ENCODE assay signal across 16 cellular contexts in genomic region chr7:136709876-136710275, GRCh38.
DNase-seq lines count a peak whose midpoint lies in the region; ATAC-seq and TF ChIP-seq lines count a peak whose summit lies in the region.
"Had no signal": no experiment of that assay in that cellular context is flagged by ENCODE, and none has a peak within 500 bp of the region (broad histone marks: within the 10 kb centered on the region; RNA-seq: fewer than 3 reads in every experiment).

No MANE protein-coding gene starts in this region.

- intact Hi-C loops in left cardiac atrium (cut with DNase I): no loop called here

- TF ChIP-seq CTCF in cardiac muscle cell (IDR thresholded peaks at IDR 0.05; ENCODE audit: low read depth, low read length) (no peak), progenitor cell of endocrine pancreas (IDR thresholded peaks at IDR 0.05; ENCODE audit: unreplicated experiment) (no peak), brain microvascular endothelial cell (IDR thresholded peaks at IDR 0.05; ENCODE audit: low read depth, low read length, missing control alignments) (no peak), foreskin keratinocyte (conservative IDR thresholded peaks at IDR 0.05) (no peak)

- H3K23ac ChIP-seq in mesendoderm (ENCODE audit: low read length): no peak overlapping the region

- H3K4me3 ChIP-seq in cardiac muscle cell (no peak overlapping the region), mesendoderm (ENCODE audit: low read length) (no peak overlapping the region), brain microvascular endothelial cell (ENCODE audit: low read depth, low read length) (no peak overlapping the region)
- H3K4me3 ChIP-seq: BLaER1 treated with 17β-estradiol and CSF1 and Interleukin-3, amounts not matched to agents 10 nM and 100 nM had no signal

- H3K4me1 ChIP-seq in cardiac muscle cell (ENCODE audit: low read depth): peaks cover 37% of the 10 kb centered on the region
- H3K4me1 ChIP-seq in mesendoderm (ENCODE audit: control insufficient read depth, low read depth, low read length): no peaks in the 10 kb centered on the region
- H3K4me1 ChIP-seq in foreskin keratinocyte: no peaks in the 10 kb centered on the region
- H3K4me1 ChIP-seq: BLaER1 treated with 17β-estradiol and CSF1 and Interleukin-3, amounts not matched to agents 10 nM and 100 nM had no signal

- H4K8ac ChIP-seq in mesendoderm (ENCODE audit: low read depth, low read length): no peak overlapping the region

- H3K9me3 ChIP-seq in cardiac muscle cell (ENCODE audit: low read depth): no peaks in the 10 kb centered on the region
- H3K9me3 ChIP-seq: BLaER1 treated with 17β-estradiol and CSF1 and Interleukin-3, amounts not matched to agents 10 nM and 100 nM had no signal

- H3K27ac Mint-ChIP-seq in progenitor cell of endocrine pancreas: peak overlapping the region; percentile 57
- H3K27ac Mint-ChIP-seq: CD4-positive, CD25-positive, alpha-beta regulatory T cell; HFFc6; IgD-negative memory B cell had no signal

- no peaks in the 10 kb centered on the region for H3K27me3 Mint-ChIP-seq in progenitor cell of endocrine pancreas
- H3K27me3 Mint-ChIP-seq: CD4-positive, CD25-positive, alpha-beta regulatory T cell; IgD-negative memory B cell had no signal

- H3K27ac ChIP-seq in cardiac muscle cell (peak overlapping the region; percentile 89), mesendoderm (ENCODE audit: low read depth, low read length) (no peak overlapping the region), brain microvascular endothelial cell (no peak overlapping the region), foreskin keratinocyte (no peak overlapping the region)
- H3K27ac ChIP-seq: 22Rv1; BLaER1 treated with 17β-estradiol and CSF1 and Interleukin-3, amounts not matched to agents 10 nM and 100 nM had no signal

- no peak overlapping the region for H3K9ac ChIP-seq in mesendoderm (ENCODE audit: low read length)
- H3K9ac ChIP-seq: BLaER1 treated with 17β-estradiol and CSF1 and Interleukin-3, amounts not matched to agents 10 nM and 100 nM had no signal

- no peak overlapping the region for H2BK5ac ChIP-seq in mesendoderm (ENCODE audit: low read length)

- no peaks in the 10 kb centered on the region for H3K79me2 ChIP-seq in mesendoderm (ENCODE audit: control insufficient read depth, insufficient read depth, low read length)

- H3K4me3 Mint-ChIP-seq in progenitor cell of endocrine pancreas (ENCODE audit: low read depth): peak overlapping the region; percentile 17
- H3K4me3 Mint-ChIP-seq: CD4-positive, CD25-positive, alpha-beta regulatory T cell; HFFc6; IgD-negative memory B cell had no signal

- H2AK5ac ChIP-seq in mesendoderm (ENCODE audit: low read length): no peak overlapping the region

- DNase-seq in cardiac muscle cell (ENCODE audit: low read depth in 1 of 2, low spot score in 1 of 2) (peak in 1 of 2 donors; percentile 72), left cardiac atrium (no peak), mesendoderm (peak; percentile 74), progenitor cell of endocrine pancreas (ENCODE audit: low spot score, unreplicated experiment) (no peak), brain microvascular endothelial cell (no peak), foreskin keratinocyte (no peak)
- DNase-seq: AML-193; CD4-positive, CD25-positive, alpha-beta regulatory T cell; DMS53; GF-D8; HCEC 1CT; HFFc6 had no signal

- ATAC-seq in left cardiac atrium (no peak), foreskin keratinocyte (no peak), GM18907 (IDR thresholded peaks at IDR 0.05; ENCODE audit: unreplicated experiment) (no peak)

- no peak overlapping the region for H3K4me2 ChIP-seq in mesendoderm (ENCODE audit: low read length)
- H3K4me2 ChIP-seq: BLaER1 treated with 17β-estradiol and CSF1 and Interleukin-3, amounts not matched to agents 10 nM and 100 nM had no signal

- H3K36me3 ChIP-seq in cardiac muscle cell (no peaks in the 10 kb centered on the region), mesendoderm (ENCODE audit: control insufficient read depth, insufficient read depth, low read length) (no peaks in the 10 kb centered on the region), brain microvascular endothelial cell (replicated peaks) (no peaks in the 10 kb centered on the region)
- H3K36me3 ChIP-seq: BLaER1 treated with 17β-estradiol and CSF1 and Interleukin-3, amounts not matched to agents 10 nM and 100 nM had no signal

- H3K4me1 Mint-ChIP-seq in progenitor cell of endocrine pancreas (ENCODE audit: low read depth): peaks cover 21% of the 10 kb centered on the region
- H3K4me1 Mint-ChIP-seq: CD4-positive, CD25-positive, alpha-beta regulatory T cell had no signal

- H3K9me3 Mint-ChIP-seq in progenitor cell of endocrine pancreas (ENCODE audit: low read depth): peaks cover 4% of the 10 kb centered on the region
- H3K9me3 Mint-ChIP-seq: HFFc6 had no signal

- no peaks in the 10 kb centered on the region for H3K27me3 ChIP-seq in cardiac muscle cell
- no peaks in the 10 kb centered on the region for H3K27me3 ChIP-seq in mesendoderm (ENCODE audit: insufficient read depth, low read length, poor library complexity)
- no peaks in the 10 kb centered on the region for H3K27me3 ChIP-seq in brain microvascular endothelial cell (replicated peaks)
- H3K27me3 ChIP-seq in foreskin keratinocyte: no peaks in the 10 kb centered on the region
- H3K27me3 ChIP-seq: BLaER1 treated with 17β-estradiol and CSF1 and Interleukin-3, amounts not matched to agents 10 nM and 100 nM had no signal

- no peak overlapping the region for H2BK120ac ChIP-seq in mesendoderm (ENCODE audit: low read depth, low read length)

- no peaks in the 10 kb centered on the region for H3K36me3 Mint-ChIP-seq in progenitor cell of endocrine pancreas (ENCODE audit: insufficient read depth)
- H3K36me3 Mint-ChIP-seq: CD4-positive, CD25-positive, alpha-beta regulatory T cell had no signal

- H4K5ac ChIP-seq in mesendoderm (ENCODE audit: low read length): no peak overlapping the region

- H3K79me1 ChIP-seq in mesendoderm (ENCODE audit: low read length): no peaks in the 10 kb centered on the region

- H3K18ac ChIP-seq in mesendoderm (ENCODE audit: low read length): no peak overlapping the region

- H3K56ac ChIP-seq in mesendoderm (ENCODE audit: low read length): no peak overlapping the region

- in situ Hi-C loops in brain microvascular endothelial cell (cut with HindIII; ENCODE audit: low pct_ligation_motif_present, low sequenced_read_pairs): no loop called here

- no peak overlapping the region for H2BK15ac ChIP-seq in mesendoderm (replicated peaks; ENCODE audit: low read depth)

- H3K4ac ChIP-seq in mesendoderm (ENCODE audit: low read depth, low read length): no peak overlapping the region

- WGBS in mesendoderm (ENCODE audit: extremely low coverage, insufficient coverage, low lambda C conversion rate): no CpG with 5 or more reads among the region's 1 CpG
